Comparison of ENCODE assay signal across 8 cellular contexts in the genomic region with DNA sequence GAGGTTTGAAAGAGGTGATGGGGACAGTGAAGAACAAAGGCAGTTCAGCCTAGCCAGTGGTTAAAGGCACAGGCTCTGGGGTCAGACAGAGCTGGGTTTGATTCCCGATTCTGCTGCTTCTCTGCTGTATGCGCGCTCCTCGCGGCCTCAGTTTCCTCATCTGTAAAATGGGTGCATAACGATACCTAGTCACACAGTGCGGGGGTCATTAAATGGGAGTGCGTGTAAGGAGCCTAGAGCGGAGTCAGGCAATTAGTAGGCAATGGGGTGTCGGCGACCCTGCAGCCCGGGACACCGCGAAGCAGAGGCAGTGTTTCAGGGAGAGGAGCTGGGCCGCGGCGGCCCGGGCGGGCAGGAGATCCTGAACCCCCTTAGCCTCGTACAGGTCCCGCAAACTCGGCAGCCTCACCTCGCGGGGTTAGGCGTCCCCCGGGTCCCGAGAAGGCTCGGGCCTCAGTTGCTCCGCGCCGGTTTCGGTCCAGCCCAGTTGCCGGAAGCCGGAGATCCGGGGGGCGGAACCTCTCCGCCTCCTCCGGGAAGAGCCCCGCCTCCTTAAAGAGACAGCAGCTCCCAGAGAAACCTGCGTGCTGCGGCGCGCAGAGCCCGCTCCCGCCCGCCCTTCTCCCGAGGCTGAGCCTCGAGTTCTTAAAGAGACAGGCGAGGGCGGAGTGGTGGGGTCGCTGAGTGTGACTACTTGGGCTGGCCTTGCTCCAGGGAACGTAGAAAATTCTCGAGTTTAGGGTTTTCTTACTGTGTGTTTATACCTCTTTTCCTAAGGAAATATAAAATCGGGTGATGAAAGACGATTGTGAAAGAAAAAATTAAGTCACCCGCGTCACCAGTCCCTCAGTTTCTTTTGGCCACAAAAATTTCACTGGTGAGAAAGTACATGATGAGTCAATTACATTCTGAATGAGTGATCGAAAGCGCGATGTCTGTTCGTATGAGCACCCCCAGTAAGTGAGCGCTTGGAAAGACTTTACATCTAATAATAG. TPM values are rescaled to one million over a fixed set of nuclear protein-coding genes. Genes with fewer than 3 reads are reported as not detected.
DNase-seq lines count a peak whose midpoint lies in the region; ATAC-seq and TF ChIP-seq lines count a peak whose summit lies in the region.

A gene (minus strand): TSS at position 494 of the 995 bp plus-strand sequence. CDS start 860 bp downstream, outside the sequence.

- H2AFZ ChIP-seq in DND-41 (ENCODE audit: low read depth, low read length) (peak within 1 kb of the TSS; percentile 89), KMS-11 (ENCODE audit: low read depth) (peak within 1 kb of the TSS; percentile 71)

- H3K27me3 Mint-ChIP-seq in naive B cell, result no peaks in the 10 kb centered on the region

- H3K9me3 ChIP-seq in DND-41 (ENCODE audit: insufficient read depth, low read length, severe bottlenecking), result no peaks in the 10 kb centered on the region

- H3K27ac Mint-ChIP-seq in naive B cell, result peak within 1 kb of the TSS; percentile 77 to 96 (median 92)
- H3K27ac Mint-ChIP-seq in stimulated activated effector memory CD8-positive, alpha-beta T cell treated with anti-CD3 and anti-CD28 coated beads, Interleukin-12 subunit alpha, Interleukin-12 subunit beta, amount 100 ng/mL, for 72 hours, result peak within 1 kb of the TSS; percentile 95

- H3K27me3 ChIP-seq in DND-41 (ENCODE audit: insufficient read depth, low read length, poor library complexity), result no peaks in the 10 kb centered on the region
- no peaks in the 10 kb centered on the region for H3K27me3 ChIP-seq in KMS-11 (ENCODE audit: insufficient read depth, low read depth)

- H3K4me2 ChIP-seq in DND-41 (ENCODE audit: insufficient read depth, low read length), result peak within 1 kb of the TSS; percentile 95
- peak within 1 kb of the TSS; percentile 89 for H3K4me2 ChIP-seq in KMS-11

- H3K79me2 ChIP-seq in DND-41 (ENCODE audit: insufficient read depth, low read length) (peaks cover 6% of the 10 kb centered on the region), KMS-11 (ENCODE audit: insufficient read depth, low read depth) (no peaks in the 10 kb centered on the region)

- H3K4me3 Mint-ChIP-seq in naive B cell, result peak within 1 kb of the TSS; percentile 91 to 99 (median 97)
- peak within 1 kb of the TSS; percentile 96 for H3K4me3 Mint-ChIP-seq in stimulated activated effector memory CD8-positive, alpha-beta T cell treated with anti-CD3 and anti-CD28 coated beads, Interleukin-12 subunit alpha, Interleukin-12 subunit beta, amount 100 ng/mL, for 72 hours

- peak within 1 kb of the TSS; percentile 79 for H3K27ac ChIP-seq in DND-41 (ENCODE audit: low read length)
- H3K27ac ChIP-seq in KMS-11, result peak within 1 kb of the TSS; percentile 0; the same call in 1 of the 2 replicates

- H3K36me3 Mint-ChIP-seq in naive B cell, result peaks cover 0 to 4% of the 10 kb centered on the region in 2 donors
- peaks cover 4% of the 10 kb centered on the region for H3K36me3 Mint-ChIP-seq in stimulated activated effector memory CD8-positive, alpha-beta T cell treated with anti-CD3 and anti-CD28 coated beads, Interleukin-12 subunit alpha, Interleukin-12 subunit beta, amount 100 ng/mL, for 72 hours

- DNase-seq in DND-41, result peak; percentile 92
- peak; percentile 94 for DNase-seq in RKO (ENCODE audit: low spot score)
- DNase-seq in activated T-helper 1 cell treated with anti-CD3 and anti-CD28 coated beads, Interleukin-2, amount 50 U/mL, for 16 hours (ENCODE audit: low read depth in 1 of 2, low spot score in 1 of 2), result peak; percentile 70 to 79
- peak; percentile 84 for DNase-seq in fibroblast of gingiva (ENCODE audit: low read depth)
- DNase-seq in naive B cell, result peak; percentile 77
- DNase-seq in stimulated activated effector memory CD8-positive, alpha-beta T cell treated with anti-CD3 and anti-CD28 coated beads, Interleukin-12 subunit alpha, Interleukin-12 subunit beta, amount 100 ng/mL, for 72 hours (ENCODE audit: low spot score in 2 of 2), result peak; percentile 67 to 92

- TF ChIP-seq CTCF in DND-41 (IDR thresholded peaks at IDR 0.05; ENCODE audit: borderline replicate concordance, extremely low read depth, low read length, poor library complexity, severe bottlenecking) (no peak), KMS-11 (conservative IDR thresholded peaks at IDR 0.05; ENCODE audit: low read depth, low read length) (no peak)

- peaks cover 23% of the 10 kb centered on the region for H3K4me1 ChIP-seq in DND-41 (ENCODE audit: insufficient read depth, low read length)
- peaks cover 18% of the 10 kb centered on the region for H3K4me1 ChIP-seq in KMS-11 (ENCODE audit: low read depth, poor library complexity, severe bottlenecking)

- H4K20me1 ChIP-seq in DND-41 (ENCODE audit: insufficient read depth, low read length), result no peaks in the 10 kb centered on the region
- no peaks in the 10 kb centered on the region for H4K20me1 ChIP-seq in KMS-11 (ENCODE audit: insufficient read depth)

- peaks cover 3% of the 10 kb centered on the region for H3K36me3 ChIP-seq in DND-41 (ENCODE audit: insufficient read depth, low read length)
- H3K36me3 ChIP-seq in KMS-11 (ENCODE audit: insufficient read depth), result no peaks in the 10 kb centered on the region

- peak within 1 kb of the TSS; percentile 71 for H3K9ac ChIP-seq in DND-41 (ENCODE audit: low read depth, low read length)
- H3K9ac ChIP-seq in KMS-11, result peak within 1 kb of the TSS; percentile 53; the same call in 1 of the 2 replicates

- peak; percentile 100 for ATAC-seq in DND-41 (ENCODE audit: insufficient read depth, low read depth)
- ATAC-seq in GM21737 (IDR thresholded peaks at IDR 0.05; ENCODE audit: unreplicated experiment), result peak; percentile 87
- peak; percentile 96 for ATAC-seq in naive B cell (ENCODE audit: low read depth in 2 of 2)
- ATAC-seq in stimulated activated effector memory CD8-positive, alpha-beta T cell treated with anti-CD3 and anti-CD28 coated beads, Interleukin-12 subunit alpha, Interleukin-12 subunit beta, amount 100 ng/mL, for 72 hours, result peak; percentile 92

- no peaks in the 10 kb centered on the region for H3K9me3 Mint-ChIP-seq in naive B cell
- no peaks in the 10 kb centered on the region for H3K9me3 Mint-ChIP-seq in stimulated activated effector memory CD8-positive, alpha-beta T cell treated with anti-CD3 and anti-CD28 coated beads, Interleukin-12 subunit alpha, Interleukin-12 subunit beta, amount 100 ng/mL, for 72 hours

- H3K4me3 ChIP-seq in DND-41 (ENCODE audit: low read depth in 1 of 2, low read length in 2 of 2) (peak within 1 kb of the TSS; percentile 81 to 98), KMS-11 (IDR thresholded peaks at IDR 0.05; ENCODE audit: insufficient read depth, low read depth, low read length) (peak within 1 kb of the TSS; percentile 86)

- H3K4me1 Mint-ChIP-seq in naive B cell, result peaks cover 33 to 64% (median 46%) of the 10 kb centered on the region in 3 donors
- peaks cover 32% of the 10 kb centered on the region for H3K4me1 Mint-ChIP-seq in stimulated activated effector memory CD8-positive, alpha-beta T cell treated with anti-CD3 and anti-CD28 coated beads, Interleukin-12 subunit alpha, Interleukin-12 subunit beta, amount 100 ng/mL, for 72 hours

RNA-seq across cellular contexts. Expression of the gene that starts here (rescaled TPM):
- 10 to 100 TPM; 20.7 to 41.1 (median 24.3) TPM for polyA plus RNA-seq in naive B cell (ENCODE audit: low read depth in 6 of 6)

Comparison
In these comparisons a context has a peak if more than half of its experiments do, and no peak if none do; other contexts are left out.
1. Peak in every context shown above with its lines: DNase-seq, ATAC-seq, H3K4me3 ChIP-seq and H3K27ac ChIP-seq.